In genomic region chr6:15439410-15440022, GRCh38 we compare ENCODE assay signal across 14 cellular contexts.
DNase-seq lines count a peak whose midpoint lies in the region; ATAC-seq and TF ChIP-seq lines count a peak whose summit lies in the region.
"Had no signal": no experiment of that assay in that cellular context is flagged by ENCODE, and none has a peak within 500 bp of the region (broad histone marks: within the 10 kb centered on the region; RNA-seq: fewer than 3 reads in every experiment).

No MANE protein-coding gene starts in this region.

- CTCF ChIA-PET in OCI-LY7 (lab: Charles Lee; ENCODE audit: unreplicated experiment), result no interaction called here

- H3K36me3 ChIP-seq in OCI-LY7 (ENCODE audit: insufficient read depth, low read length) (no peaks in the 10 kb centered on the region), spleen (no peaks in the 10 kb centered on the region), testis (ENCODE audit: low read depth, missing control alignments) (no peaks in the 10 kb centered on the region)
- H3K36me3 ChIP-seq: colonic mucosa, gastroesophageal sphincter, SJCRH30 had no signal

- H3K9me2 ChIP-seq in OCI-LY7 (ENCODE audit: insufficient read depth, low read length), result no peaks in the 10 kb centered on the region

- no peak overlapping the region for H2AFZ ChIP-seq in OCI-LY7 (ENCODE audit: low read length)

- H3K9me3 ChIP-seq in OCI-LY7 (ENCODE audit: low read length), result peaks cover 7% of the 10 kb centered on the region; the same call in 1 of the 2 replicates
- peaks cover 0 to 9% (median 9%) of the 10 kb centered on the region in 8 donors for H3K9me3 ChIP-seq in spleen
- H3K9me3 ChIP-seq in testis, result no peaks in the 10 kb centered on the region
- H3K9me3 ChIP-seq: colonic mucosa, SJCRH30 had no signal

- H3K4me3 ChIP-seq in OCI-LY7 (ENCODE audit: low read depth, low read length, poor library complexity, severe bottlenecking) (no peak overlapping the region), spleen (no peak overlapping the region), testis (no peak overlapping the region)
- H3K4me3 ChIP-seq: colonic mucosa, gastroesophageal sphincter, SJCRH30 had no signal

- H3K4me2 ChIP-seq in OCI-LY7 (ENCODE audit: low read length), result 0 out of 2 replicates have a peak overlapping the region, but pooled peaks have one; percentile 23

- in situ Hi-C loops in KBM-7 (cut with MboI; ENCODE audit: low pct_unique_long_range_greater_than_20kb, low sequenced_read_pairs), result no loop called here

- H4K20me1 ChIP-seq in OCI-LY7 (ENCODE audit: insufficient read depth, low read length), result no peaks in the 10 kb centered on the region

- H3K4me1 Mint-ChIP-seq in activated naive CD4-positive, alpha-beta T cell treated with anti-CD3 and anti-CD28 coated beads, Interleukin-2, amount 50 U/mL, for 24 hours, result peaks cover 79% of the 10 kb centered on the region
- peaks cover 48 to 62% of the 10 kb centered on the region in 2 donors for H3K4me1 Mint-ChIP-seq in effector memory CD8-positive, alpha-beta T cell (ENCODE audit: low read depth in 2 of 2)

- intact Hi-C loops in OCI-LY7 (cut with micrococcal nuclease; ENCODE audit: unreplicated experiment) (loop anchor here (2.0 to 10.0 kb wide), 2 partner anchors 185 to 1235 kb away; no protein-coding TSS in a partner anchor), spleen (cut with DNase I; ENCODE audit: low total_unique reads) (no loop called here), testis (cut with DNase I; ENCODE audit: low total_unique reads) (loop anchor here (5.0 kb wide), 1 partner anchor 192 kb away; the partner anchor contains the start of gene JARID2)

- peak overlapping the region; percentile 61 for H3K27ac Mint-ChIP-seq in activated naive CD4-positive, alpha-beta T cell treated with anti-CD3 and anti-CD28 coated beads, Interleukin-2, amount 50 U/mL, for 24 hours
- peak overlapping the region; percentile 77 to 83 for H3K27ac Mint-ChIP-seq in effector memory CD8-positive, alpha-beta T cell

- no peaks in the 10 kb centered on the region for H3K27me3 Mint-ChIP-seq in activated naive CD4-positive, alpha-beta T cell treated with anti-CD3 and anti-CD28 coated beads, Interleukin-2, amount 50 U/mL, for 24 hours
- no peaks in the 10 kb centered on the region for H3K27me3 Mint-ChIP-seq in effector memory CD8-positive, alpha-beta T cell

- BruUV-seq in OCI-LY7 (replicated peaks; lab: Mats Ljungman, UMichigan), result no TSS peak

- 46 to 55% (median 53%) methylated on average over 3 of the region's 3 CpGs for WGBS in spleen, 5 donors
- WGBS in testis, 2 donors, result 58 to 70% methylated on average over 3 of the region's 3 CpGs

- no peak overlapping the region for H3K4me3 Mint-ChIP-seq in activated naive CD4-positive, alpha-beta T cell treated with anti-CD3 and anti-CD28 coated beads, Interleukin-2, amount 50 U/mL, for 24 hours
- peak overlapping the region in 1 of 2 donors; percentile 52 for H3K4me3 Mint-ChIP-seq in effector memory CD8-positive, alpha-beta T cell

- no peaks in the 10 kb centered on the region for H3K36me3 Mint-ChIP-seq in activated naive CD4-positive, alpha-beta T cell treated with anti-CD3 and anti-CD28 coated beads, Interleukin-2, amount 50 U/mL, for 24 hours
- peaks cover 7% of the 10 kb centered on the region for H3K36me3 Mint-ChIP-seq in effector memory CD8-positive, alpha-beta T cell (ENCODE audit: insufficient read depth)

- no peaks in the 10 kb centered on the region for H3K79me2 ChIP-seq in OCI-LY7 (ENCODE audit: insufficient read depth, low read depth, low read length)

- TF ChIP-seq CTCF in OCI-LY7 (conservative IDR thresholded peaks at IDR 0.05; ENCODE audit: low read length) (no peak), spleen (IDR thresholded peaks at IDR 0.05 in 8 of 11, conservative IDR thresholded peaks at IDR 0.05 in 3 of 11) (no peak), testis (IDR thresholded peaks at IDR 0.05) (no peak)

- H3K4me1 ChIP-seq in OCI-LY7 (ENCODE audit: insufficient read depth, low read length, poor library complexity, severe bottlenecking), result peaks cover 18% of the 10 kb centered on the region
- H3K4me1 ChIP-seq in spleen, result peaks cover 44 to 100% (median 81%) of the 10 kb centered on the region in 6 donors
- H3K4me1 ChIP-seq in testis, result peaks cover 19% of the 10 kb centered on the region
- H3K4me1 ChIP-seq: colonic mucosa had no signal

- H3K27me3 ChIP-seq in spleen (replicated peaks in 1 of 7) (no peaks in the 10 kb centered on the region), testis (no peaks in the 10 kb centered on the region)
- H3K27me3 ChIP-seq: colonic mucosa, gastroesophageal sphincter, SJCRH30 had no signal

- POLR2A ChIA-PET in OCI-LY7 (lab: Charles Lee), result interaction anchor here (0.5 to 1.2 kb wide), 4 partner anchors 10 to 645 kb away, joined by 3 to 5 read pairs (median 4); no protein-coding TSS in a partner anchor

- H3K9me3 Mint-ChIP-seq in activated naive CD4-positive, alpha-beta T cell treated with anti-CD3 and anti-CD28 coated beads, Interleukin-2, amount 50 U/mL, for 24 hours, result no peaks in the 10 kb centered on the region
- no peaks in the 10 kb centered on the region for H3K9me3 Mint-ChIP-seq in effector memory CD8-positive, alpha-beta T cell

- TF ChIP-seq POLR2A in spleen (IDR thresholded peaks at IDR 0.05) (no peak), testis (IDR thresholded peaks at IDR 0.05) (no peak)

- no peak for DNase-seq in activated naive CD4-positive, alpha-beta T cell (lab: John Stamatoyannopoulos, UW)
- DNase-seq in OCI-LY7 (ENCODE audit: low spot score) (no peak), spleen (no peak), KBM-7 (no peak), left lobe of liver (ENCODE audit: low spot score) (no peak), testis (no peak)
- no peak for DNase-seq in effector memory CD8-positive, alpha-beta T cell
- DNase-seq: colonic mucosa, NCI-H2171 had no signal

- H3K27ac ChIP-seq in OCI-LY7 (ENCODE audit: low read depth, low read length, poor library complexity, severe bottlenecking) (no peak overlapping the region), spleen (peak overlapping the region in 6 of 8 donors; percentile 3 to 40 (median 24)), testis (no peak overlapping the region)
- H3K27ac ChIP-seq: C4-2B, colonic mucosa, gastroesophageal sphincter, SJCRH30 had no signal

- ATAC-seq in effector memory CD8-positive, alpha-beta T cell (replicated peaks), result peak; percentile 17
- no peak for ATAC-seq in left lobe of liver
- ATAC-seq: gastroesophageal sphincter, sciatic nerve had no signal

Comparison
In these comparisons a context has a peak if more than half of its experiments do, and no peak if none do; other contexts are left out.
1. H3K27ac ChIP-seq: peak in spleen (6 of 8); none in OCI-LY7 (single experiment) and testis (0 of 2).